Comparison of ENCODE assay signal across 13 cellular contexts in the genomic region with DNA sequence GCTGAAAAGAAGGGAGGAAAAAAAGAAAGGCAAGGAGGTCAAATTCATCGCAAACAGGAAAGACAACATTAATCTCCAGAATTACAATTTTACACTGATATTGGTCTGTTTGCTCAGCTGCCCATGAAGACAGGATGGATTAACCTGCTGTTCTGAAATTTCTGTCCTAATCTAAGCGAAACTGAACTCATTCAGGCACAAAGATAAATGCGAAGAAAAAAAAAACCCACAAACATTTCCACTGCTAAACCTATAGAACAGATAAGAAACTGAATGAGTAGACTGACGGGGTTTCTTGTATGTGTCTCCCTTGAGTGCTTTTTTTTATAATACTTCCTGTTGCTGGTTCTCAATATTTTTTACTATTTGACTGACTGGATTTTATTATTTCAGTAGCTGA.
DNase-seq lines count a peak whose midpoint lies in the region; ATAC-seq and TF ChIP-seq lines count a peak whose summit lies in the region.
"Had no signal": no experiment of that assay in that cellular context is flagged by ENCODE, and none has a peak within 500 bp of the region (broad histone marks: within the 10 kb centered on the region; RNA-seq: fewer than 3 reads in every experiment).

No MANE protein-coding gene starts in this region.

- H3K27ac ChIP-seq in OCI-LY7 (ENCODE audit: low read depth, low read length, poor library complexity, severe bottlenecking) (peak overlapping the region; percentile 5), osteoblast (ENCODE audit: low read depth, low read length) (no peak overlapping the region)
- H3K27ac ChIP-seq: skin epidermis had no signal

- no peaks in the 10 kb centered on the region for H3K4me1 ChIP-seq in OCI-LY7 (ENCODE audit: insufficient read depth, low read length, poor library complexity, severe bottlenecking)
- no peaks in the 10 kb centered on the region for H3K4me1 ChIP-seq in osteoblast (ENCODE audit: insufficient read depth, low read length)

- CTCF ChIA-PET in OCI-LY7 (lab: Charles Lee; ENCODE audit: unreplicated experiment), result no interaction called here

- H2AFZ ChIP-seq in OCI-LY7 (ENCODE audit: low read length), result no peak overlapping the region
- H2AFZ ChIP-seq in osteoblast (ENCODE audit: low read length), result no peak overlapping the region

- H4K20me1 ChIP-seq in OCI-LY7 (ENCODE audit: insufficient read depth, low read length) (no peaks in the 10 kb centered on the region), osteoblast (ENCODE audit: insufficient read depth, low read length) (no peaks in the 10 kb centered on the region)

- intact Hi-C loops in OCI-LY7 (cut with micrococcal nuclease; ENCODE audit: unreplicated experiment), result loop anchor here (1.0 to 5.0 kb wide), 2 partner anchors 54 to 99 kb away; no protein-coding TSS in a partner anchor
- intact Hi-C loops in activated CD4-positive, alpha-beta T cell treated with anti-CD3 and anti-CD28 coated beads, Interleukin-2, amount 10 ng/mL, durations not matched to agents 24 days and 14 days (cut with micrococcal nuclease), result no loop called here

- no peak overlapping the region for H3K4me3 Mint-ChIP-seq in activated CD4-positive, alpha-beta T cell treated with anti-CD3 and anti-CD28 coated beads, Interleukin-2, amount 10 ng/mL, durations not matched to agents 24 days and 14 days
- H3K4me3 Mint-ChIP-seq: CD4-positive, alpha-beta T cell had no signal

- H3K4me1 Mint-ChIP-seq in activated CD4-positive, alpha-beta T cell treated with anti-CD3 and anti-CD28 coated beads, Interleukin-2, amount 10 ng/mL, durations not matched to agents 24 days and 14 days, result no peaks in the 10 kb centered on the region

- H3K79me2 ChIP-seq in OCI-LY7 (ENCODE audit: insufficient read depth, low read depth, low read length) (no peaks in the 10 kb centered on the region), osteoblast (ENCODE audit: insufficient read depth, low read length) (no peaks in the 10 kb centered on the region)

- POLR2A ChIA-PET in OCI-LY7 (lab: Charles Lee), result interaction anchor here (1.4 to 1.7 kb wide), 3 partner anchors 9 to 99 kb away, joined by 4 to 6 read pairs (median 5); no protein-coding TSS in a partner anchor

- no peaks in the 10 kb centered on the region for H3K9me3 ChIP-seq in OCI-LY7 (ENCODE audit: low read length)
- no peaks in the 10 kb centered on the region for H3K9me3 ChIP-seq in osteoblast (ENCODE audit: low read depth, low read length)

- no peaks in the 10 kb centered on the region for H3K9me2 ChIP-seq in OCI-LY7 (ENCODE audit: insufficient read depth, low read length)

- H3K4me2 ChIP-seq in OCI-LY7 (ENCODE audit: low read length), result peak overlapping the region; percentile 31; the same call in 1 of the 2 replicates
- H3K4me2 ChIP-seq in osteoblast (ENCODE audit: insufficient read depth, low read length), result no peak overlapping the region

- H3K27ac Mint-ChIP-seq in activated CD4-positive, alpha-beta T cell treated with anti-CD3 and anti-CD28 coated beads, Interleukin-2, amount 10 ng/mL, durations not matched to agents 24 days and 14 days, result no peak overlapping the region
- H3K27ac Mint-ChIP-seq: CD4-positive, alpha-beta T cell had no signal

- TF ChIP-seq CTCF in OCI-LY7 (conservative IDR thresholded peaks at IDR 0.05; ENCODE audit: low read length) (no peak), osteoblast (IDR thresholded peaks at IDR 0.05; ENCODE audit: extremely low read depth, low read depth, low read length) (no peak)

- no peak overlapping the region for H3K4me3 ChIP-seq in OCI-LY7 (ENCODE audit: low read depth, low read length, poor library complexity, severe bottlenecking)
- no peak overlapping the region for H3K4me3 ChIP-seq in osteoblast (ENCODE audit: insufficient read depth, low read length)
- H3K4me3 ChIP-seq: skin epidermis had no signal

- ATAC-seq in GM18508 (IDR thresholded peaks at IDR 0.05; ENCODE audit: insufficient read depth, unreplicated experiment) (peak; percentile 90), GM21390 (IDR thresholded peaks at IDR 0.05; ENCODE audit: unreplicated experiment) (peak; percentile 97), HG03097 (IDR thresholded peaks at IDR 0.05; ENCODE audit: low FRiP score, unreplicated experiment) (peak; percentile 73), GM21717 (IDR thresholded peaks at IDR 0.05; ENCODE audit: unreplicated experiment) (no peak)

- H3K36me3 Mint-ChIP-seq in activated CD4-positive, alpha-beta T cell treated with anti-CD3 and anti-CD28 coated beads, Interleukin-2, amount 10 ng/mL, durations not matched to agents 24 days and 14 days (ENCODE audit: low read depth), result no peaks in the 10 kb centered on the region

- H3K27me3 ChIP-seq in osteoblast (ENCODE audit: insufficient read depth, low read length), result no peaks in the 10 kb centered on the region

- no TSS peak for BruUV-seq in OCI-LY7 (replicated peaks; lab: Mats Ljungman, UMichigan)

- no peak for DNase-seq in OCI-LY7 (ENCODE audit: low spot score)
- no peak for DNase-seq in activated CD4-positive, alpha-beta T cell treated with anti-CD3 and anti-CD28 coated beads, Interleukin-2, amount 10 ng/mL, durations not matched to agents 24 days and 14 days
- DNase-seq in osteoblast (ENCODE audit: insufficient read length, low spot score, missing footprints), result no peak
- DNase-seq in NOMO-1 (lab: John Stamatoyannopoulos, UW; ENCODE audit: unreplicated experiment in 2 of 2), result no peak
- DNase-seq: activated T-cell treated with anti-CD3 and anti-CD28 coated beads, Interleukin-2, amount 50 U/mL, for 48 hours; CD4-positive, alpha-beta T cell; KG1; NCI-H82 had no signal

- H3K36me3 ChIP-seq in OCI-LY7 (ENCODE audit: insufficient read depth, low read length) (no peaks in the 10 kb centered on the region), osteoblast (ENCODE audit: insufficient read depth, low read length) (no peaks in the 10 kb centered on the region)

- H3K9me3 Mint-ChIP-seq in activated CD4-positive, alpha-beta T cell treated with anti-CD3 and anti-CD28 coated beads, Interleukin-2, amount 10 ng/mL, durations not matched to agents 24 days and 14 days, result no peaks in the 10 kb centered on the region
- H3K9me3 Mint-ChIP-seq: CD4-positive, alpha-beta T cell had no signal

- H3K27me3 Mint-ChIP-seq in activated CD4-positive, alpha-beta T cell treated with anti-CD3 and anti-CD28 coated beads, Interleukin-2, amount 10 ng/mL, durations not matched to agents 24 days and 14 days, result no peaks in the 10 kb centered on the region
- H3K27me3 Mint-ChIP-seq: CD4-positive, alpha-beta T cell had no signal
